Comparison of ENCODE assay signal across 19 cellular contexts in genomic region chr3:169289303-169289702, GRCh38.
DNase-seq lines count a peak whose midpoint lies in the region; ATAC-seq and TF ChIP-seq lines count a peak whose summit lies in the region.
"Had no signal": no experiment of that assay in that cellular context is flagged by ENCODE, and none has a peak within 500 bp of the region (broad histone marks: within the 10 kb centered on the region; RNA-seq: fewer than 3 reads in every experiment).

No MANE protein-coding gene starts in this region.

- no peak for TF ChIP-seq POLR2A in transverse colon (IDR thresholded peaks at IDR 0.05)

- H3K36me3 ChIP-seq in left lung (no peaks in the 10 kb centered on the region), transverse colon (no peaks in the 10 kb centered on the region), SJCRH30 (no peaks in the 10 kb centered on the region)
- H3K36me3 ChIP-seq: BE2C, HAP-1 had no signal

- H3K4me3 ChIP-seq in left lung: no peak overlapping the region
- H3K4me3 ChIP-seq in transverse colon: no peak overlapping the region
- H3K4me3 ChIP-seq in SJCRH30: no peak overlapping the region
- H3K4me3 ChIP-seq: HAP-1, K562 had no signal

- WGBS in transverse colon (ENCODE audit: low coverage in 1 of 2), 2 donors: 59 to 69% methylated on average over 1 of the region's 1 CpG

- TF ChIP-seq EP300 in transverse colon (IDR thresholded peaks at IDR 0.05; ENCODE audit: low read depth): no peak

- H3K27me3 ChIP-seq in left lung (no peaks in the 10 kb centered on the region), transverse colon (no peaks in the 10 kb centered on the region), SJCRH30 (no peaks in the 10 kb centered on the region)
- H3K27me3 ChIP-seq: BE2C had no signal

- ATAC-seq in left lung: peak; percentile 17
- ATAC-seq in GM18909 (IDR thresholded peaks at IDR 0.05; ENCODE audit: poor library complexity, unreplicated experiment): no peak
- ATAC-seq: K562, Right ventricle myocardium inferior had no signal

- intact Hi-C loops in left lung (cut with DNase I) (no loop called here), transverse colon (cut with DNase I; ENCODE audit: low total_unique reads) (no loop called here)

- peaks cover 8 to 11% of the 10 kb centered on the region in 2 donors for H3K4me1 ChIP-seq in left lung
- H3K4me1 ChIP-seq in transverse colon: peaks cover 6 to 50% (median 31%) of the 10 kb centered on the region in 4 donors
- peaks cover 10% of the 10 kb centered on the region for H3K4me1 ChIP-seq in SJCRH30
- H3K4me1 ChIP-seq: HAP-1 had no signal

- peak; percentile 35 for DNase-seq in NCI-H748 (lab: John Stamatoyannopoulos, UW; ENCODE audit: unreplicated experiment)
- no peak for DNase-seq in NCI-H748 treated with DMSO at 0.1 percent for 48 hours (lab: John Stamatoyannopoulos, UW)
- DNase-seq in NCI-H1417 treated with DMSO at 0.1 percent for 48 hours (lab: John Stamatoyannopoulos, UW): peak; percentile 88
- no peak for DNase-seq in left lung
- no peak for DNase-seq in transverse colon
- DNase-seq in SJCRH30: no peak
- no peak for DNase-seq in NCI-H2196 (lab: John Stamatoyannopoulos, UW; ENCODE audit: unreplicated experiment)
- DNase-seq: BE2C; CD4-positive, CD25-positive, alpha-beta regulatory T cell; EL; NCI-H1930; NCI-H524 treated with DMSO at 0.1 percent for 48 hours; SW 1271; T-helper 2 cell had no signal

- TF ChIP-seq CTCF in left lung (IDR thresholded peaks at IDR 0.05) (no peak), transverse colon (IDR thresholded peaks at IDR 0.05) (no peak)

- no peaks in the 10 kb centered on the region for H3K9me3 ChIP-seq in left lung
- H3K9me3 ChIP-seq in transverse colon: no peaks in the 10 kb centered on the region
- H3K9me3 ChIP-seq in SJCRH30 (replicated peaks): no peaks in the 10 kb centered on the region
- H3K9me3 ChIP-seq: BE2C, Caco-2, HAP-1 had no signal

- H3K27ac ChIP-seq in left lung (peak overlapping the region in 1 of 2 donors; percentile 33), transverse colon (peak overlapping the region; percentile 3 to 43 (median 34)), SJCRH30 (no peak overlapping the region)

- in situ Hi-C loops in transverse colon (cut with MboI; ENCODE audit: low pct_ligation_motif_present in 1 of 4, low pct_unique_long_range_greater_than_20kb in 1 of 4, low sequenced_read_pairs in 3 of 4): no loop called here

Comparison
In these comparisons a context has a peak if more than half of its experiments do, and no peak if none do; other contexts are left out.
1. DNase-seq: peak in NCI-H748 (single experiment) and NCI-H1417 treated with DMSO at 0.1 percent for 48 hours (single experiment); none in NCI-H748 treated with DMSO at 0.1 percent for 48 hours (single experiment), left lung (0 of 2), transverse colon (single experiment), SJCRH30 (0 of 2) and NCI-H2196 (single experiment).